ENCODE assay signal across 8 cellular contexts in genomic region chr13:48533207-48533499, GRCh38. TPM values are rescaled to one million over a fixed set of nuclear protein-coding genes. Genes with fewer than 3 reads are reported as not detected.
DNase-seq lines count a peak whose midpoint lies in the region; ATAC-seq and TF ChIP-seq lines count a peak whose summit lies in the region.

No MANE protein-coding gene starts in this region.

- DNase-seq in HuH-7.5 (ENCODE audit: low spot score) (peak; percentile 9), adrenal gland (no peak), C1 segment of cervical spinal cord (lab: John Stamatoyannopoulos, UW) (no peak), NCI-H1436 (lab: John Stamatoyannopoulos, UW) (no peak)
- no peak for DNase-seq in stimulated activated naive CD8-positive, alpha-beta T cell treated with anti-CD3 and anti-CD28 coated beads, Interleukin-15, amount 100 ng/mL, for 72 hours
- DNase-seq in activated effector memory CD4-positive, alpha-beta T cell treated with anti-CD3 and anti-CD28 coated beads, Interleukin-2, amount 50 U/mL, for 16 hours = no peak

- 4 to 14% (median 7%) methylated on average over 6 to 16 of the region's 16 CpGs for WGBS in adrenal gland, 4 donors

- H3K4me1 Mint-ChIP-seq in stimulated activated naive CD8-positive, alpha-beta T cell treated with anti-CD3 and anti-CD28 coated beads, Interleukin-15, amount 100 ng/mL, for 72 hours = peaks cover 21% of the 10 kb centered on the region

- H3K4me3 ChIP-seq in adrenal gland = peak overlapping the region in 3 of 4 donors; percentile 63 to 84 (median 76)
- H3K4me3 ChIP-seq in iPS-18c (ENCODE audit: insufficient read depth, low read depth, low read length) = peak overlapping the region; percentile 85

- peak overlapping the region; percentile 89 to 100 (median 97) for H3K27ac ChIP-seq in adrenal gland

- no peaks in the 10 kb centered on the region for H3K27me3 ChIP-seq in adrenal gland

- peaks cover 0 to 18% of the 10 kb centered on the region in 2 donors for H3K4me1 ChIP-seq in adrenal gland (replicated peaks in 1 of 2)

- H3K9me3 Mint-ChIP-seq in stimulated activated naive CD8-positive, alpha-beta T cell treated with anti-CD3 and anti-CD28 coated beads, Interleukin-15, amount 100 ng/mL, for 72 hours = peaks cover 6 to 16% of the 10 kb centered on the region in 2 donors

- H3K27ac Mint-ChIP-seq in stimulated activated naive CD8-positive, alpha-beta T cell treated with anti-CD3 and anti-CD28 coated beads, Interleukin-15, amount 100 ng/mL, for 72 hours = peak overlapping the region; percentile 98 to 99

- H3K27me3 Mint-ChIP-seq in stimulated activated naive CD8-positive, alpha-beta T cell treated with anti-CD3 and anti-CD28 coated beads, Interleukin-15, amount 100 ng/mL, for 72 hours = peaks cover 6% of the 10 kb centered on the region

- no peaks in the 10 kb centered on the region for H3K36me3 ChIP-seq in adrenal gland (replicated peaks in 1 of 2)

- no peak for TF ChIP-seq CTCF in adrenal gland (IDR thresholded peaks at IDR 0.05)

- H3K4me3 Mint-ChIP-seq in stimulated activated naive CD8-positive, alpha-beta T cell treated with anti-CD3 and anti-CD28 coated beads, Interleukin-15, amount 100 ng/mL, for 72 hours = peak overlapping the region; percentile 90 to 95

- intact Hi-C loops in adrenal gland (cut with DNase I) = no loop called here

- no peak for ATAC-seq in stimulated activated naive CD8-positive, alpha-beta T cell treated with anti-CD3 and anti-CD28 coated beads, Interleukin-15, amount 100 ng/mL, for 72 hours
- no peak for ATAC-seq in HG03460 (IDR thresholded peaks at IDR 0.05; ENCODE audit: unreplicated experiment)

- no peak for TF ChIP-seq POLR2A in adrenal gland (IDR thresholded peaks at IDR 0.05)

- H3K9me3 ChIP-seq in adrenal gland (replicated peaks in 1 of 3) (no peaks in the 10 kb centered on the region), iPS-18c (ENCODE audit: control insufficient read depth, insufficient read depth, low read length) (no peaks in the 10 kb centered on the region)

RNA-seq across cellular contexts. Expression of gene RCBTB2, which starts 0.3 kb away (rescaled TPM):
- 10 to 100 TPM in 6 of 8 donors, 1 to 10 TPM in 2; 9.8 to 29.0 (median 15.2) TPM for total RNA-seq in adrenal gland
- polyA plus RNA-seq in adrenal gland = 10 to 100 TPM; 14.0 to 36.4 (median 20.0) TPM
